Comparison of ENCODE assay signal across 19 cellular contexts in genomic region chr11:77081381-77081851, GRCh38. TPM values are rescaled to one million over a fixed set of nuclear protein-coding genes. Genes with fewer than 3 reads are reported as not detected.
A peak's percentile ranks its signal among the peaks of the same experiment; 100 is the strongest.
DNase-seq lines count a peak whose midpoint lies in the region; ATAC-seq and TF ChIP-seq lines count a peak whose summit lies in the region.
"Had no signal": no experiment of that assay in that cellular context is flagged by ENCODE, and none has a peak within 500 bp of the region (broad histone marks: within the 10 kb centered on the region; RNA-seq: fewer than 3 reads in every experiment).

No MANE protein-coding gene starts in this region.

- peak overlapping the region in 3 of 5 experiments; percentile 20 to 76 (median 46) for H3K27ac Mint-ChIP-seq in brain
- peak overlapping the region; percentile 53 to 99 (median 80) for H3K27ac Mint-ChIP-seq in naive thymus-derived CD8-positive, alpha-beta T cell

- H3K27me3 ChIP-seq in heart right ventricle (no peaks in the 10 kb centered on the region), uterus (no peaks in the 10 kb centered on the region), SJCRH30 (no peaks in the 10 kb centered on the region)
- H3K27me3 ChIP-seq: neutrophil, right lobe of liver had no signal

- intact Hi-C loops in heart right ventricle (cut with DNase I): loop anchor here in 2 of 10 donors (10.0 kb wide), 3 partner anchors 277 to 357 kb away; no protein-coding TSS in a partner anchor
- intact Hi-C loops in Right ventricle myocardium inferior (cut with DNase I): no loop called here
- intact Hi-C loops in uterus (cut with DNase I; ENCODE audit: low total_unique reads): no loop called here

- no peak overlapping the region for H3K4me3 ChIP-seq in heart right ventricle
- no peak overlapping the region for H3K4me3 ChIP-seq in uterus
- no peak overlapping the region for H3K4me3 ChIP-seq in SJCRH30
- H3K4me3 ChIP-seq: right lobe of liver had no signal

- H3K36me3 Mint-ChIP-seq in brain: peaks cover 28% of the 10 kb centered on the region
- H3K36me3 Mint-ChIP-seq in naive thymus-derived CD8-positive, alpha-beta T cell: peaks cover 0 to 3% (median 0%) of the 10 kb centered on the region in 3 donors

- DNase-seq in heart right ventricle (peak; percentile 2 to 9), Right ventricle myocardium inferior (ENCODE audit: missing footprints) (no peak), uterus (peak; percentile 7 to 11), SW480 (ENCODE audit: low spot score) (no peak), NCI-H1092 (lab: John Stamatoyannopoulos, UW) (no peak), SJCRH30 (no peak)
- peak in 2 of 10 donors; percentile 12 to 26 for DNase-seq in naive thymus-derived CD8-positive, alpha-beta T cell
- DNase-seq: activated T-cell treated with anti-CD3 and anti-CD28 coated beads, Interleukin-2, amount 50 U/mL, for 48 hours; dermis blood vessel endothelial cell; DMS 273 treated with DMSO at 0.1 percent for 48 hours; Kasumi-1; NCI-H510A; T-helper 9 cell had no signal

- TF ChIP-seq CTCF in heart right ventricle (IDR thresholded peaks at IDR 0.05) (no peak), brain (conservative IDR thresholded peaks at IDR 0.05) (no peak), uterus (IDR thresholded peaks at IDR 0.05) (no peak)

- POLR2A ChIA-PET in naive thymus-derived CD8-positive, alpha-beta T cell (lab: Charles Lee): interaction anchor here (1.0 to 2.8 kb wide), 3 partner anchors 14 to 26 kb away, joined by 3 to 25 read pairs (median 3); partner anchors contain the start of gene CAPN5

- no peaks in the 10 kb centered on the region for H3K27me3 Mint-ChIP-seq in brain
- H3K27me3 Mint-ChIP-seq in naive thymus-derived CD8-positive, alpha-beta T cell: no peaks in the 10 kb centered on the region
- H3K27me3 Mint-ChIP-seq: activated CD4-positive, alpha-beta T cell treated with anti-CD3 and anti-CD28 coated beads for 36 hours had no signal

- peaks cover 0 to 7% (median 0%) of the 10 kb centered on the region in 11 donors for H3K9me3 ChIP-seq in heart right ventricle
- H3K9me3 ChIP-seq in uterus: no peaks in the 10 kb centered on the region
- H3K9me3 ChIP-seq in SJCRH30 (replicated peaks): no peaks in the 10 kb centered on the region; the same call in 1 of the 2 replicates
- H3K9me3 ChIP-seq: neutrophil, right lobe of liver had no signal

- no peak for TF ChIP-seq POLR2A in uterus (IDR thresholded peaks at IDR 0.05)

- ATAC-seq in heart right ventricle: no peak
- ATAC-seq in Right ventricle myocardium inferior: no peak
- ATAC-seq in naive thymus-derived CD8-positive, alpha-beta T cell: no peak
- ATAC-seq: right lobe of liver had no signal

- H3K9me3 Mint-ChIP-seq in brain: peaks cover 10 to 21% (median 17%) of the 10 kb centered on the region in 5 experiments
- H3K9me3 Mint-ChIP-seq in naive thymus-derived CD8-positive, alpha-beta T cell: peaks cover 0 to 9% (median 0%) of the 10 kb centered on the region in 9 donors

- 91 to 95% methylated on average over 9 of the region's 9 CpGs for WGBS in heart right ventricle, 2 donors

- H3K4me3 Mint-ChIP-seq in brain: no peak overlapping the region
- peak overlapping the region in 4 of 10 donors; percentile 12 to 85 (median 16) for H3K4me3 Mint-ChIP-seq in naive thymus-derived CD8-positive, alpha-beta T cell
- H3K4me3 Mint-ChIP-seq: activated CD4-positive, alpha-beta T cell treated with anti-CD3 and anti-CD28 coated beads for 36 hours had no signal

- H3K36me3 ChIP-seq in heart right ventricle (peaks cover 0 to 6% (median 0%) of the 10 kb centered on the region in 9 donors), uterus (no peaks in the 10 kb centered on the region), SJCRH30 (no peaks in the 10 kb centered on the region)
- H3K36me3 ChIP-seq: neutrophil had no signal

- H3K27ac ChIP-seq in heart right ventricle (no peak overlapping the region), uterus (no peak overlapping the region), SJCRH30 (no peak overlapping the region)
- H3K27ac ChIP-seq: neutrophil, right lobe of liver had no signal

- peaks cover 19% of the 10 kb centered on the region for H3K4me1 Mint-ChIP-seq in brain
- H3K4me1 Mint-ChIP-seq in naive thymus-derived CD8-positive, alpha-beta T cell: peaks cover 16 to 45% (median 27%) of the 10 kb centered on the region in 4 donors

- peaks cover 9 to 22% (median 18%) of the 10 kb centered on the region in 9 donors for H3K4me1 ChIP-seq in heart right ventricle
- no peaks in the 10 kb centered on the region for H3K4me1 ChIP-seq in uterus
- H3K4me1 ChIP-seq in SJCRH30: no peaks in the 10 kb centered on the region

RNA-seq across cellular contexts. Expression of gene CAPN5, which starts 14.6 kb away (rescaled TPM):
- total RNA-seq in heart right ventricle (1 to 10 TPM; 1.8 to 3.6 (median 2.7) TPM), Right ventricle myocardium inferior (3.7 TPM), uterus (10 to 100 TPM in 2 of 4 donors, 1 to 10 TPM in 2; 1.8 to 16.6 (median 8.0) TPM)
- polyA plus RNA-seq in heart right ventricle (1 to 10 TPM; 2.0 to 2.5 TPM), brain (ENCODE audit: insufficient read depth, low read depth, low replicate concordance) (23.2 TPM)
- total RNA-seq in naive thymus-derived CD8-positive, alpha-beta T cell: 1 to 10 TPM; 9.5 to 9.9 TPM
- 10 to 100 TPM in 1 of 3 donors, 1 to 10 TPM in 2; 6.2 to 13.1 (median 7.5) TPM for polyA plus RNA-seq in naive thymus-derived CD8-positive, alpha-beta T cell
- total RNA-seq in SJCRH30 (2014; rRNA removed; shearing (Covaris generic)): 4.5 and 4.8 TPM in 2 replicates

RNA-seq across cellular contexts. Expression of gene OMP, which starts 21.2 kb away (rescaled TPM):
- total RNA-seq in heart right ventricle (under 1 TPM in 1 of 10 donors, not detected in 9; 0.58 TPM), Right ventricle myocardium inferior (not detected), uterus (1 to 10 TPM in 2 of 4 donors, not detected in 2; 1.0 to 2.1 TPM)
- polyA plus RNA-seq in heart right ventricle (not detected), brain (ENCODE audit: insufficient read depth, low read depth, low replicate concordance) (not detected)
- 1 to 10 TPM in 1 of 2 experiments, not detected in 1; 1.1 TPM for total RNA-seq in naive thymus-derived CD8-positive, alpha-beta T cell
- not detected for polyA plus RNA-seq in naive thymus-derived CD8-positive, alpha-beta T cell
- total RNA-seq in SJCRH30 (2014; rRNA removed; shearing (Covaris generic)): 0.35 and 0.67 TPM in 2 replicates
- total RNA-seq: activated CD4-positive, alpha-beta T cell treated with anti-CD3 and anti-CD28 coated beads for 36 hours; dermis blood vessel endothelial cell; H4; temporal lobe had no signal

RNA-seq across cellular contexts. Expression of gene MYO7A, which starts 46.6 kb away (rescaled TPM):
- total RNA-seq in heart right ventricle: 1 to 10 TPM in 9 of 10 donors, under 1 TPM in 1; 1.00 to 6.8 (median 2.8) TPM
- 1 to 10 TPM in 1 of 2 donors, under 1 TPM in 1; 0.91 to 5.0 TPM for polyA plus RNA-seq in heart right ventricle
- total RNA-seq in Right ventricle myocardium inferior: 7.0 TPM
- polyA plus RNA-seq in brain (ENCODE audit: insufficient read depth, low read depth, low replicate concordance): 4.2 TPM
- under 1 TPM; 0.18 to 0.30 TPM for total RNA-seq in naive thymus-derived CD8-positive, alpha-beta T cell
- not detected for polyA plus RNA-seq in naive thymus-derived CD8-positive, alpha-beta T cell
- 10 to 100 TPM in 1 of 4 donors, 1 to 10 TPM in 3; 2.0 to 18.2 (median 6.6) TPM for total RNA-seq in uterus
- total RNA-seq in SJCRH30 (2014; rRNA removed; shearing (Covaris generic)): 3.5 and 4.5 TPM in 2 replicates

RNA-seq across cellular contexts. Expression of gene B3GNT6, which starts 47.2 kb away (rescaled TPM):
- not detected for total RNA-seq in heart right ventricle
- not detected for polyA plus RNA-seq in heart right ventricle
- total RNA-seq in Right ventricle myocardium inferior: not detected
- polyA plus RNA-seq in brain (ENCODE audit: insufficient read depth, low read depth, low replicate concordance): not detected
- not detected for total RNA-seq in naive thymus-derived CD8-positive, alpha-beta T cell
- not detected for polyA plus RNA-seq in naive thymus-derived CD8-positive, alpha-beta T cell
- total RNA-seq in uterus: under 1 TPM in 1 of 4 donors, not detected in 3; under 0.01 TPM
- not detected in 2 replicates for total RNA-seq in SJCRH30 (2014; rRNA removed; shearing (Covaris generic))
- total RNA-seq: activated CD4-positive, alpha-beta T cell treated with anti-CD3 and anti-CD28 coated beads for 36 hours; dermis blood vessel endothelial cell; H4; right lobe of liver had no signal

Comparison
In these comparisons a context has a peak if more than half of its experiments do, and no peak if none do; other contexts are left out.
1. DNase-seq: peak in heart right ventricle (2 of 2) and uterus (2 of 2); none in Right ventricle myocardium inferior (single experiment), SW480 (single experiment), NCI-H1092 (single experiment) and SJCRH30 (0 of 2).